ENCODE assay signal across 20 cellular contexts in genomic region chr22:49641770-49642313, GRCh38.
DNase-seq lines count a peak whose midpoint lies in the region; ATAC-seq, FAIRE-seq and TF ChIP-seq lines count a peak whose summit lies in the region.
"Had no signal": no experiment of that assay in that cellular context is flagged by ENCODE, and none has a peak within 500 bp of the region (broad histone marks: within the 10 kb centered on the region; RNA-seq: fewer than 3 reads in every experiment).

No MANE protein-coding gene starts in this region.

- H3K36me3 ChIP-seq in BLaER1: peaks cover 76% of the 10 kb centered on the region
- no peaks in the 10 kb centered on the region for H3K36me3 ChIP-seq in pancreas
- H3K36me3 ChIP-seq in prostate gland: no peaks in the 10 kb centered on the region

- peaks cover 58% of the 10 kb centered on the region for H3K4me1 ChIP-seq in BLaER1
- H3K4me1 ChIP-seq in pancreas: peaks cover 0 to 5% (median 3%) of the 10 kb centered on the region in 3 donors
- H3K4me1 ChIP-seq in prostate gland (replicated peaks): no peaks in the 10 kb centered on the region
- H3K4me1 ChIP-seq: Caco-2 had no signal

- H3K9ac ChIP-seq in BLaER1: peak overlapping the region; percentile 53; the same call in 1 of the 2 replicates

- peaks cover 16% of the 10 kb centered on the region for H3K4me1 Mint-ChIP-seq in T-helper 17 cell
- H3K4me1 Mint-ChIP-seq: GM23338 had no signal

- ATAC-seq in T-helper 17 cell: no peak
- peak; percentile 6 for ATAC-seq in esophagus mucosa
- peak; percentile 84 to 95 (median 88) for ATAC-seq in pancreas
- ATAC-seq in HG02938 (IDR thresholded peaks at IDR 0.05; ENCODE audit: unreplicated experiment): no peak
- ATAC-seq: GM23338, HCT116 had no signal

- no peaks in the 10 kb centered on the region for H3K9me3 ChIP-seq in BLaER1
- H3K9me3 ChIP-seq in T-helper 17 cell (ENCODE audit: control insufficient read depth, low read length, poor library complexity, severe bottlenecking): no peaks in the 10 kb centered on the region
- H3K9me3 ChIP-seq in pancreas: no peaks in the 10 kb centered on the region
- no peaks in the 10 kb centered on the region for H3K9me3 ChIP-seq in prostate gland
- H3K9me3 ChIP-seq: Caco-2 had no signal

- TF ChIP-seq CTCF in pancreas (IDR thresholded peaks at IDR 0.05): no peak
- TF ChIP-seq CTCF in prostate gland (IDR thresholded peaks at IDR 0.05): no peak

- 42 to 45% methylated on average over 12 of the region's 12 CpGs for WGBS in pancreas, 2 donors
- WGBS in prostate gland: 80% methylated on average over 12 of the region's 12 CpGs

- no peaks in the 10 kb centered on the region for H3K27me3 Mint-ChIP-seq in T-helper 17 cell
- H3K27me3 Mint-ChIP-seq: B cell; CD4-positive, alpha-beta T cell had no signal

- intact Hi-C loops in pancreas (cut with DNase I): no loop called here
- intact Hi-C loops in prostate gland (cut with DNase I): no loop called here

- TF ChIP-seq POLR2A in prostate gland (IDR thresholded peaks at IDR 0.05): no peak

- no peak overlapping the region for H3K4me3 Mint-ChIP-seq in T-helper 17 cell
- H3K4me3 Mint-ChIP-seq: B cell; CD4-positive, alpha-beta T cell; GM23338; HFFc6 had no signal

- H4K20me1 ChIP-seq in BLaER1: peaks cover 98% of the 10 kb centered on the region

- FAIRE-seq in pancreas (lab: Jason Lieb, UNC): no peak
- FAIRE-seq: D721Med, G401.6, GM12891, GM18507, HTR-8/SVneo had no signal

- peak overlapping the region; percentile 62 for H3K4me2 ChIP-seq in BLaER1
- H3K4me2 ChIP-seq: GM23338 had no signal

- H3K4me3 ChIP-seq in BLaER1: no peak overlapping the region
- no peak overlapping the region for H3K4me3 ChIP-seq in pancreas
- no peak overlapping the region for H3K4me3 ChIP-seq in prostate gland
- H3K4me3 ChIP-seq: GM23338 had no signal

- H3K27ac ChIP-seq in BLaER1 (peak overlapping the region; percentile 34; the same call in 1 of the 2 replicates), pancreas (no peak overlapping the region), prostate gland (no peak overlapping the region)
- H3K27ac ChIP-seq: C4-2B had no signal

- H3K27ac Mint-ChIP-seq in T-helper 17 cell: peak overlapping the region; percentile 24
- H3K27ac Mint-ChIP-seq: B cell; CD4-positive, alpha-beta T cell; GM23338; HFFc6 had no signal

- no peaks in the 10 kb centered on the region for H3K27me3 ChIP-seq in BLaER1
- H3K27me3 ChIP-seq in pancreas: no peaks in the 10 kb centered on the region
- H3K27me3 ChIP-seq in prostate gland (replicated peaks; ENCODE audit: insufficient read depth): no peaks in the 10 kb centered on the region

- DNase-seq in T-helper 17 cell: no peak
- peak; percentile 65 to 93 (median 81) for DNase-seq in pancreas
- no peak for DNase-seq in prostate gland (ENCODE audit: low spot score)
- DNase-seq: Caco-2; CD4-positive, alpha-beta T cell; H7; HFFc6; IMR-90 had no signal

- H3K36me3 Mint-ChIP-seq in T-helper 17 cell (ENCODE audit: low read depth): peaks cover 4% of the 10 kb centered on the region

Comparison
In these comparisons a context has a peak if more than half of its experiments do, and no peak if none do; other contexts are left out.
1. ATAC-seq: peak in esophagus mucosa (single experiment) and pancreas (4 of 4); none in T-helper 17 cell (single experiment) and HG02938 (single experiment).
2. DNase-seq: peak in pancreas (6 of 6); none in T-helper 17 cell (0 of 3) and prostate gland (single experiment).